17 cellular contexts compared by ENCODE assay signal in genomic region chr15:58046467-58046866, GRCh38. TPM values are rescaled to one million over a fixed set of nuclear protein-coding genes. Genes with fewer than 3 reads are reported as not detected.
"Had no signal": no experiment of that assay in that cellular context is flagged by ENCODE, and none has a peak within 500 bp of the region (broad histone marks: within the 10 kb centered on the region; RNA-seq: fewer than 3 reads in every experiment).

No MANE protein-coding gene starts in this region.

- H3K36me3 ChIP-seq: lower lobe of right lung, tibial nerve had no signal

- H3K9me3 ChIP-seq: lower lobe of right lung, tibial nerve had no signal

- H3K4me1 ChIP-seq: lower lobe of right lung, parathyroid adenoma, tibial nerve had no signal

- H3K27ac ChIP-seq: lower lobe of right lung, parathyroid adenoma, tibial nerve, VCaP had no signal

- DNase-seq: activated CD4-positive, alpha-beta T cell treated with anti-CD3 and anti-CD28 coated beads, Interleukin-2, amount 50 U/mL, for 48 hours; activated naive CD4-positive, alpha-beta T cell treated with Interleukin-2 at 50 U/mL for 16 hours; aorta; cerebellar nuclear complex; effector CD8-positive, alpha-beta T cell; head of caudate nucleus; immature natural killer cell; lower lobe of right lung; midbrain; retina; stimulated activated CD4-positive, alpha-beta T cell treated with anti-CD3 and anti-CD28 coated beads, Interleukin-2, amount 100 ng/mL, for 48 hours; stimulated activated naive B cell treated with anti-CD40 and anti-IgM and Interleukin-4, amounts not matched to agents 10 μg/mL and 1 μg/mL and 100 μg/mL, for 72 hours had no signal

- ATAC-seq: activated T-helper 17 cell treated with anti-CD3 and anti-CD28 coated beads, Interleukin-2, amount 50 U/mL, for 72 hours; lower lobe of right lung; stimulated activated naive B cell treated with anti-CD40 and anti-IgM and Interleukin-4, amounts not matched to agents 10 μg/mL and 1 μg/mL and 100 μg/mL, for 72 hours had no signal

- H3K4me3 ChIP-seq: lower lobe of right lung, tibial nerve had no signal

RNA-seq across cellular contexts. Expression of gene ALDH1A2, which starts 19.0 kb away (rescaled TPM):
- total RNA-seq: T-helper 1 cell treated with Interleukin-12 subunit alpha and Interleukin-12 subunit beta and Interleukin-4 antibody, amounts not matched to agents 30 ng/mL and 1 ng/mL, for 36 hours had no signal
